ENCODE assay signal across 8 cellular contexts in the genomic region with DNA sequence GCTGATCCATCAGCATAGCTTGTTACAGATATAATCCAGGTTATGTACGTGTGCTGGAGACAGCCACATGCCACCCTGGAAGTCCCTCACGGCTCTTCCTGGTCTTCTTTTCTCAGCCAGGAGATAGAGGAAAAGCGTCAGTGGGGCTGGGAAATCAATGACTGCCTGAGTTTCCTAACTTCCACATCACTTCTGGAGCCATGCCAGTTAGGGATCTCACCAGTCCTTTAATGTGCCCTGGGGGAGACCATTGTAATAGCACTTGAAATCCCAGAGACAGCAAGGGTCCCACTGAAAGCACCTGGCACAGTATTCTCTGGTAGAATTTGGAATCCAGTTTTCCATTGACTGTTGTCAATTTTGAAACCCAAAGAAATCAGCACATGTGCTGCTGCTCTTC. TPM values are rescaled to one million over a fixed set of nuclear protein-coding genes. Genes with fewer than 3 reads are reported as not detected.
A peak's percentile ranks its signal among the peaks of the same experiment; 100 is the strongest.
DNase-seq lines count a peak whose midpoint lies in the region; ATAC-seq and TF ChIP-seq lines count a peak whose summit lies in the region.

No MANE protein-coding gene starts in this region.

- TF ChIP-seq CTCF in spleen (IDR thresholded peaks at IDR 0.05 in 8 of 11, conservative IDR thresholded peaks at IDR 0.05 in 3 of 11): no peak

- H3K27ac ChIP-seq in KOPT-K1 (ENCODE audit: low read depth, low read length, poor library complexity, severe bottlenecking) (peak overlapping the region; percentile 97), spleen (peak overlapping the region; percentile 59 to 100 (median 99))

- 25 to 56% (median 42%) methylated on average over 3 of the region's 3 CpGs for WGBS in spleen, 5 donors

- TF ChIP-seq POLR2A in spleen (IDR thresholded peaks at IDR 0.05): no peak

- no peak for ATAC-seq in activated CD4-positive, alpha-beta T cell treated with anti-CD3 and anti-CD28 coated beads for 36 hours
- no peak for ATAC-seq in central memory CD8-positive, alpha-beta T cell (replicated peaks; ENCODE audit: extremely low read depth, poor library complexity, severe bottlenecking)
- ATAC-seq in GM21367 (IDR thresholded peaks at IDR 0.05; ENCODE audit: unreplicated experiment): no peak

- H3K36me3 ChIP-seq in KOPT-K1 (ENCODE audit: insufficient read depth, low read length) (peaks cover 9% of the 10 kb centered on the region; the same call in 1 of the 2 replicates), spleen (no peaks in the 10 kb centered on the region)

- H3K9me3 ChIP-seq in KOPT-K1 (ENCODE audit: insufficient read depth, low read length, poor library complexity, severe bottlenecking) (no peaks in the 10 kb centered on the region), spleen (no peaks in the 10 kb centered on the region)

- H3K27me3 Mint-ChIP-seq in activated CD4-positive, alpha-beta T cell treated with anti-CD3 and anti-CD28 coated beads for 36 hours: no peaks in the 10 kb centered on the region
- H3K27me3 Mint-ChIP-seq in central memory CD8-positive, alpha-beta T cell: no peaks in the 10 kb centered on the region

- H3K4me3 ChIP-seq in spleen: peak overlapping the region in 1 of 8 donors; percentile 73

- no peak for DNase-seq in activated CD4-positive, alpha-beta T cell treated with anti-CD3 and anti-CD28 coated beads for 36 hours
- no peak for DNase-seq in activated CD4-positive, alpha-beta T cell treated with anti-CD3 and anti-CD28 coated beads for 1 hour
- DNase-seq in central memory CD8-positive, alpha-beta T cell (ENCODE audit: low spot score in 2 of 2): no peak
- DNase-seq in spleen (no peak), KG1 (lab: John Stamatoyannopoulos, UW) (no peak)
- no peak for DNase-seq in stimulated activated CD4-positive, alpha-beta T cell treated with anti-CD3 and anti-CD28 coated beads, Interleukin-2, amount 100 ng/mL, for 48 hours

- no peaks in the 10 kb centered on the region for H3K9me3 Mint-ChIP-seq in activated CD4-positive, alpha-beta T cell treated with anti-CD3 and anti-CD28 coated beads for 36 hours (ENCODE audit: low read depth)
- no peaks in the 10 kb centered on the region for H3K9me3 Mint-ChIP-seq in central memory CD8-positive, alpha-beta T cell

- intact Hi-C loops in activated CD4-positive, alpha-beta T cell treated with anti-CD3 and anti-CD28 coated beads for 36 hours (cut with DNase I, micrococcal nuclease): no loop called here
- intact Hi-C loops in spleen (cut with DNase I; ENCODE audit: low total_unique reads): no loop called here

- H3K27ac Mint-ChIP-seq in activated CD4-positive, alpha-beta T cell treated with anti-CD3 and anti-CD28 coated beads for 36 hours: peak overlapping the region; percentile 94
- H3K27ac Mint-ChIP-seq in central memory CD8-positive, alpha-beta T cell (ENCODE audit: low read depth): peak overlapping the region; percentile 94

- H3K4me1 ChIP-seq in spleen: peaks cover 0 to 66% (median 40%) of the 10 kb centered on the region in 6 donors

- POLR2A ChIA-PET in activated CD4-positive, alpha-beta T cell treated with anti-CD3 and anti-CD28 coated beads for 36 hours (lab: Charles Lee): no interaction called here

- H3K36me3 Mint-ChIP-seq in activated CD4-positive, alpha-beta T cell treated with anti-CD3 and anti-CD28 coated beads for 36 hours (ENCODE audit: low read depth): peaks cover 5% of the 10 kb centered on the region
- H3K36me3 Mint-ChIP-seq in central memory CD8-positive, alpha-beta T cell (ENCODE audit: insufficient read depth): peaks cover 30% of the 10 kb centered on the region

- H3K4me1 Mint-ChIP-seq in activated CD4-positive, alpha-beta T cell treated with anti-CD3 and anti-CD28 coated beads for 36 hours: peaks cover 35% of the 10 kb centered on the region
- peaks cover 57% of the 10 kb centered on the region for H3K4me1 Mint-ChIP-seq in central memory CD8-positive, alpha-beta T cell

- CTCF ChIA-PET in activated CD4-positive, alpha-beta T cell treated with anti-CD3 and anti-CD28 coated beads for 36 hours (lab: Charles Lee): interaction anchor here (1.0 kb wide), 2 partner anchors 8 to 102 kb away, joined by 4 to 5 read pairs; no protein-coding TSS in a partner anchor

- no peaks in the 10 kb centered on the region for H3K27me3 ChIP-seq in spleen (replicated peaks in 1 of 7)

- H3K4me3 Mint-ChIP-seq in activated CD4-positive, alpha-beta T cell treated with anti-CD3 and anti-CD28 coated beads for 36 hours: peak overlapping the region; percentile 76
- H3K4me3 Mint-ChIP-seq in central memory CD8-positive, alpha-beta T cell: peak overlapping the region; percentile 77

RNA-seq across cellular contexts. Expression of a gene that starts 29.2 kb away (rescaled TPM):
- total RNA-seq in activated CD4-positive, alpha-beta T cell treated with anti-CD3 and anti-CD28 coated beads for 36 hours: 1 to 10 TPM; 3.2 to 4.6 TPM
- 10 to 100 TPM; 10.0 to 27.2 (median 16.4) TPM for total RNA-seq in spleen
- 10 to 100 TPM; 28.9 to 44.5 (median 36.5) TPM for polyA plus RNA-seq in spleen
